In genomic region chr5:149128023-149128875, GRCh38 we compare ENCODE assay signal across 8 cellular contexts. TPM values are rescaled to one million over a fixed set of nuclear protein-coding genes. Genes with fewer than 3 reads are reported as not detected.
DNase-seq lines count a peak whose midpoint lies in the region; ATAC-seq and TF ChIP-seq lines count a peak whose summit lies in the region.

No MANE protein-coding gene starts in this region.

- H3K36me3 ChIP-seq in SJCRH30 (no peaks in the 10 kb centered on the region), esophagus squamous epithelium (no peaks in the 10 kb centered on the region)

- no peak for TF ChIP-seq POLR2A in esophagus squamous epithelium (IDR thresholded peaks at IDR 0.05)

- no peak overlapping the region for H3K27ac Mint-ChIP-seq in activated naive CD4-positive, alpha-beta T cell treated with anti-CD3 and anti-CD28 coated beads, Interleukin-2, amount 10 ng/mL, durations not matched to agents 7 days and 5 days
- H3K27ac Mint-ChIP-seq in osteocyte (ENCODE audit: unreplicated experiment): no peak overlapping the region

- no peaks in the 10 kb centered on the region for H3K36me3 Mint-ChIP-seq in activated naive CD4-positive, alpha-beta T cell treated with anti-CD3 and anti-CD28 coated beads, Interleukin-2, amount 10 ng/mL, durations not matched to agents 7 days and 5 days
- no peaks in the 10 kb centered on the region for H3K36me3 Mint-ChIP-seq in osteocyte (ENCODE audit: unreplicated experiment)

- no peak overlapping the region for H3K4me3 ChIP-seq in SJCRH30
- H3K4me3 ChIP-seq in esophagus squamous epithelium: no peak overlapping the region

- intact Hi-C loops in esophagus squamous epithelium (cut with DNase I): no loop called here

- TF ChIP-seq CTCF in esophagus squamous epithelium (IDR thresholded peaks at IDR 0.05) (peak in 5 of 6 experiments; percentile 38 to 70 (median 59)), osteocyte (IDR thresholded peaks at IDR 0.05) (peak; percentile 76)

- H3K9me3 ChIP-seq in SJCRH30 (replicated peaks) (no peaks in the 10 kb centered on the region), esophagus squamous epithelium (no peaks in the 10 kb centered on the region)

- DNase-seq in activated naive CD4-positive, alpha-beta T cell treated with anti-CD3 and anti-CD28 coated beads, Interleukin-2, amount 10 ng/mL, durations not matched to agents 7 days and 5 days: peak; percentile 32
- DNase-seq in activated naive CD4-positive, alpha-beta T cell (lab: John Stamatoyannopoulos, UW): no peak
- peak; percentile 53 to 62 for DNase-seq in SJCRH30
- DNase-seq in esophagus squamous epithelium (lab: John Stamatoyannopoulos, UW): no peak
- no peak for DNase-seq in osteocyte (ENCODE audit: extremely low spot score, unreplicated experiment)
- no peak for DNase-seq in DMS153 (lab: John Stamatoyannopoulos, UW)

- CTCF ChIA-PET in activated naive CD4-positive, alpha-beta T cell treated with anti-CD3 and anti-CD28 coated beads, Interleukin-2, amount 10 ng/mL, durations not matched to agents 7 days and 5 days (lab: Charles Lee): interaction anchor here (1.0 kb wide), 2 partner anchors 10 to 14 kb away, joined by 3 read pairs; no protein-coding TSS in a partner anchor

- H3K9me3 Mint-ChIP-seq in activated naive CD4-positive, alpha-beta T cell treated with anti-CD3 and anti-CD28 coated beads, Interleukin-2, amount 10 ng/mL, durations not matched to agents 7 days and 5 days: no peaks in the 10 kb centered on the region
- H3K9me3 Mint-ChIP-seq in osteocyte (ENCODE audit: unreplicated experiment): no peaks in the 10 kb centered on the region

- WGBS in esophagus squamous epithelium, 2 donors: 43 to 54% methylated on average over 13 of the region's 13 CpGs

- H3K27ac ChIP-seq in SJCRH30 (no peak overlapping the region), esophagus squamous epithelium (no peak overlapping the region)

- no peak overlapping the region for H3K4me3 Mint-ChIP-seq in activated naive CD4-positive, alpha-beta T cell treated with anti-CD3 and anti-CD28 coated beads, Interleukin-2, amount 10 ng/mL, durations not matched to agents 7 days and 5 days
- no peak overlapping the region for H3K4me3 Mint-ChIP-seq in osteocyte (ENCODE audit: unreplicated experiment)

- H3K4me1 ChIP-seq in SJCRH30 (no peaks in the 10 kb centered on the region), esophagus squamous epithelium (peaks cover 0 to 41% (median 3%) of the 10 kb centered on the region in 3 donors)

- peaks cover 24% of the 10 kb centered on the region for H3K27me3 Mint-ChIP-seq in activated naive CD4-positive, alpha-beta T cell treated with anti-CD3 and anti-CD28 coated beads, Interleukin-2, amount 10 ng/mL, durations not matched to agents 7 days and 5 days
- H3K27me3 Mint-ChIP-seq in osteocyte (ENCODE audit: unreplicated experiment): peaks cover 5% of the 10 kb centered on the region

- ATAC-seq in HG02870 (IDR thresholded peaks at IDR 0.05; ENCODE audit: unreplicated experiment) (peak; percentile 59), GM19023 (IDR thresholded peaks at IDR 0.05; ENCODE audit: unreplicated experiment) (no peak)

- H3K4me1 Mint-ChIP-seq in activated naive CD4-positive, alpha-beta T cell treated with anti-CD3 and anti-CD28 coated beads, Interleukin-2, amount 10 ng/mL, durations not matched to agents 7 days and 5 days: no peaks in the 10 kb centered on the region
- peaks cover 3% of the 10 kb centered on the region for H3K4me1 Mint-ChIP-seq in osteocyte (ENCODE audit: unreplicated experiment)

- H3K27me3 ChIP-seq in SJCRH30: peaks cover 9% of the 10 kb centered on the region; the same call in 1 of the 2 replicates
- H3K27me3 ChIP-seq in esophagus squamous epithelium: no peaks in the 10 kb centered on the region

RNA-seq across cellular contexts. Expression of gene ABLIM3, which starts 13.0 kb away (rescaled TPM):
- total RNA-seq in SJCRH30 (2014; rRNA removed; shearing (Covaris generic)): 0.10 and 0.33 TPM in 2 replicates
- total RNA-seq in esophagus squamous epithelium (10 to 100 TPM; 10.6 to 47.7 (median 27.1) TPM), osteocyte (0.64 and 0.99 TPM in 2 replicates)

Comparison
In these comparisons a context has a peak if more than half of its experiments do, and no peak if none do; other contexts are left out.
1. DNase-seq: peak in activated naive CD4-positive, alpha-beta T cell treated with anti-CD3 and anti-CD28 coated beads, Interleukin-2, amount 10 ng/mL, durations not matched to agents 7 days and 5 days (single experiment) and SJCRH30 (2 of 2); none in activated naive CD4-positive, alpha-beta T cell (0 of 4), esophagus squamous epithelium (single experiment), osteocyte (single experiment) and DMS153 (single experiment).